In genomic region chr20:33663161-33664084, GRCh38 we compare ENCODE assay signal across 8 cellular contexts. TPM values are rescaled to one million over a fixed set of nuclear protein-coding genes. Genes with fewer than 3 reads are reported as not detected.
DNase-seq lines count a peak whose midpoint lies in the region; ATAC-seq and TF ChIP-seq lines count a peak whose summit lies in the region.

No MANE protein-coding gene starts in this region.

- no peak for TF ChIP-seq EP300 in neural cell (conservative IDR thresholded peaks at IDR 0.05; ENCODE audit: poor library complexity, severe bottlenecking)
- TF ChIP-seq EP300 in stomach (IDR thresholded peaks at IDR 0.05): no peak

- H3K4me2 ChIP-seq in neural cell (ENCODE audit: low read length): peak overlapping the region; percentile 58

- TF ChIP-seq CTCF in CD14-positive monocyte (IDR thresholded peaks at IDR 0.05) (no peak), foreskin fibroblast (IDR thresholded peaks at IDR 0.05; ENCODE audit: low read depth, low read length) (no peak), neural cell (IDR thresholded peaks at IDR 0.05; ENCODE audit: poor library complexity, severe bottlenecking) (peak; percentile 39), stomach (IDR thresholded peaks at IDR 0.05) (no peak)

- peaks cover 36% of the 10 kb centered on the region for H3K4me1 Mint-ChIP-seq in CD14-positive monocyte

- H3K27ac ChIP-seq in neural cell (ENCODE audit: low read length) (peak overlapping the region; percentile 60), stomach (peak overlapping the region; percentile 87 to 96 (median 93))

- H3K9me3 ChIP-seq in neural cell (ENCODE audit: low read length) (no peaks in the 10 kb centered on the region), stomach (no peaks in the 10 kb centered on the region)

- peak overlapping the region; percentile 82 to 91 for H3K4me3 Mint-ChIP-seq in CD14-positive monocyte

- peak; percentile 41 for TF ChIP-seq RAD21 in neural cell (conservative IDR thresholded peaks at IDR 0.05)

- H3K27me3 Mint-ChIP-seq in CD14-positive monocyte (ENCODE audit: low read depth in 3 of 3): peaks cover 2 to 3% (median 2%) of the 10 kb centered on the region in 3 donors

- H3K36me3 Mint-ChIP-seq in CD14-positive monocyte: peaks cover 0 to 5% of the 10 kb centered on the region in 2 donors

- ATAC-seq in GM19463 (IDR thresholded peaks at IDR 0.05; ENCODE audit: unreplicated experiment): peak; percentile 49

- 0 to 3% (median 1%) methylated on average over 22 to 84 of the region's 84 CpGs for WGBS in stomach, 5 donors

- intact Hi-C loops in CD14-positive monocyte (cut with micrococcal nuclease) (loop anchor here (5.0 to 10.0 kb wide), 3 partner anchors 179 to 331 kb away; partner anchors contain the start of gene RALY (in 2 of the 2)), stomach (cut with DNase I; ENCODE audit: low total_unique reads) (no loop called here)

- H3K9ac ChIP-seq in neural cell (ENCODE audit: low read length): peak overlapping the region; percentile 84

- H3K27ac Mint-ChIP-seq in CD14-positive monocyte: peak overlapping the region in 6 of 7 donors; percentile 30 to 81 (median 68)

- H3K36me3 ChIP-seq in neural cell (ENCODE audit: insufficient read depth, low read length) (no peaks in the 10 kb centered on the region), stomach (peaks cover 21 to 25% (median 22%) of the 10 kb centered on the region in 4 donors)

- TF ChIP-seq POLR2A in stomach (IDR thresholded peaks at IDR 0.05): peak in 1 of 4 donors; percentile 14

- H3K4me3 ChIP-seq in foreskin fibroblast (ENCODE audit: low read depth in 1 of 2, low read length in 2 of 2) (peak overlapping the region; percentile 74 to 77), neural cell (ENCODE audit: low read length) (peak overlapping the region; percentile 91), stomach (peak overlapping the region; percentile 68 to 90 (median 77))

- H3K9me2 ChIP-seq in neural cell (ENCODE audit: insufficient read depth, low read length): no peaks in the 10 kb centered on the region

- DNase-seq in CD14-positive monocyte (ENCODE audit: low spot score) (peak; percentile 73), Kasumi-1 (lab: John Stamatoyannopoulos, UW) (peak; percentile 61 to 62), SIG-M5 treated with dmso at 0.1 percent for 504 hours (lab: John Stamatoyannopoulos, UW; ENCODE audit: unreplicated experiment) (peak; percentile 76), activated gamma-delta T cell (lab: John Stamatoyannopoulos, UW) (peak; percentile 76), foreskin fibroblast (peak; percentile 72 to 91), stomach (peak; percentile 86)

- peaks cover 27 to 58% (median 52%) of the 10 kb centered on the region in 4 donors for H3K4me1 ChIP-seq in stomach

- H2AFZ ChIP-seq in neural cell (ENCODE audit: low read depth, low read length): peak overlapping the region; percentile 54

- no peaks in the 10 kb centered on the region for H4K20me1 ChIP-seq in neural cell (ENCODE audit: insufficient read depth)

- H3K79me2 ChIP-seq in neural cell (replicated peaks; ENCODE audit: insufficient read depth, low read length): no peaks in the 10 kb centered on the region

- H3K27me3 ChIP-seq in neural cell (ENCODE audit: insufficient read depth, low read depth, low read length): no peaks in the 10 kb centered on the region
- H3K27me3 ChIP-seq in stomach: no peaks in the 10 kb centered on the region

- peaks cover 0 to 3% (median 0%) of the 10 kb centered on the region in 7 donors for H3K9me3 Mint-ChIP-seq in CD14-positive monocyte

- no peaks in the 10 kb centered on the region for H3F3A ChIP-seq in neural cell (ENCODE audit: insufficient read depth, low read length, poor library complexity, severe bottlenecking)

TF ChIP-seq in neural cell, 6 proteins besides CTCF, POLR2A, EP300 and RAD21:
- TF ChIP-seq EZH2 (IDR thresholded peaks at IDR 0.05; ENCODE audit: borderline replicate concordance, insufficient read depth, low read length, poor library complexity, severe bottlenecking) (no peak), TAF1 (IDR thresholded peaks at IDR 0.05; ENCODE audit: low read depth) (peak; percentile 40), REST (IDR thresholded peaks at IDR 0.05; ENCODE audit: borderline replicate concordance) (peak; percentile 58), POLR2AphosphoS5 (IDR thresholded peaks at IDR 0.05) (peak; percentile 81), SMC3 (conservative IDR thresholded peaks at IDR 0.05; ENCODE audit: poor library complexity) (peak; percentile 59), MXI1 (conservative IDR thresholded peaks at IDR 0.05; ENCODE audit: poor library complexity, severe bottlenecking) (peak; percentile 62)

RNA-seq across cellular contexts. Expression of gene C20orf144, which starts 1.3 kb away (rescaled TPM):
- polyA plus RNA-seq in CD14-positive monocyte (not detected), neural cell (not detected in 2 replicates), stomach (under 1 TPM in 2 of 3 donors, not detected in 1; 0.19 to 0.31 TPM)
- 0.23 and 0.49 TPM in 2 replicates for polyA minus RNA-seq in neural cell
- total RNA-seq in stomach: not detected

RNA-seq across cellular contexts. Expression of gene ACTL10, which starts 3.3 kb away (rescaled TPM):
- polyA plus RNA-seq in CD14-positive monocyte (1 to 10 TPM; 1.1 to 1.2 TPM), neural cell (not detected in 2 replicates), stomach (1 to 10 TPM; 1.4 to 2.9 (median 2.4) TPM)
- not detected in 2 replicates for polyA minus RNA-seq in neural cell
- 10 to 100 TPM in 1 of 5 donors, 1 to 10 TPM in 3, not detected in 1; 1.1 to 12.3 (median 1.3) TPM for total RNA-seq in stomach

RNA-seq across cellular contexts. Expression of gene NECAB3, which starts 10.8 kb away (rescaled TPM):
- polyA plus RNA-seq in CD14-positive monocyte: 1 to 10 TPM; 1.3 to 1.8 TPM
- 20.3 and 21.4 TPM in 2 replicates for polyA plus RNA-seq in neural cell
- polyA minus RNA-seq in neural cell: 17.0 and 23.4 TPM in 2 replicates
- total RNA-seq in stomach: 100 to 1,000 TPM in 3 of 5 donors, 10 to 100 TPM in 2; 28.1 to 335 (median 113) TPM
- polyA plus RNA-seq in stomach: 10 to 100 TPM; 31.4 to 60.0 (median 51.3) TPM

RNA-seq across cellular contexts. Expression of gene E2F1, which starts 22.8 kb away (rescaled TPM):
- polyA plus RNA-seq in CD14-positive monocyte (under 1 TPM in 1 of 2 donors, not detected in 1; 0.17 TPM), neural cell (1.8 and 2.3 TPM in 2 replicates), stomach (1 to 10 TPM; 2.3 to 8.1 (median 4.9) TPM)
- polyA minus RNA-seq in neural cell: 1.5 and 2.0 TPM in 2 replicates
- total RNA-seq in stomach: 10 to 100 TPM in 2 of 5 donors, 1 to 10 TPM in 3; 2.3 to 24.9 (median 4.2) TPM

RNA-seq across cellular contexts. Expression of gene PXMP4, which starts 56.7 kb away (rescaled TPM):
- 10 to 100 TPM in 1 of 2 donors, 1 to 10 TPM in 1; 9.0 to 11.4 TPM for polyA plus RNA-seq in CD14-positive monocyte
- polyA plus RNA-seq in neural cell: 0.78 and 3.1 TPM in 2 replicates
- polyA minus RNA-seq in neural cell: 1.7 and 2.9 TPM in 2 replicates
- total RNA-seq in stomach: 10 to 100 TPM in 2 of 5 donors, 1 to 10 TPM in 2, under 1 TPM in 1; 0.72 to 36.8 (median 6.1) TPM
- 1 to 10 TPM; 4.0 to 5.9 (median 5.4) TPM for polyA plus RNA-seq in stomach

Comparison
In these comparisons a context has a peak if more than half of its experiments do, and no peak if none do; other contexts are left out.
1. Peak in every context shown above with its lines: DNase-seq, ATAC-seq, H3K4me3 ChIP-seq and H3K27ac ChIP-seq.